18 cellular contexts compared by ENCODE assay signal in genomic region chr3:195717416-195717815, GRCh38. TPM values are rescaled to one million over a fixed set of nuclear protein-coding genes. Genes with fewer than 3 reads are reported as not detected.
DNase-seq lines count a peak whose midpoint lies in the region; ATAC-seq and TF ChIP-seq lines count a peak whose summit lies in the region.
"Had no signal": no experiment of that assay in that cellular context is flagged by ENCODE, and none has a peak within 500 bp of the region (broad histone marks: within the 10 kb centered on the region; RNA-seq: fewer than 3 reads in every experiment).

No MANE protein-coding gene starts in this region.

- H3K36me3 Mint-ChIP-seq in activated T-helper 17 cell treated with anti-CD3 and anti-CD28 coated beads, Interleukin-2, amount 50 U/mL, for 72 hours (ENCODE audit: low read depth), result peaks cover 21% of the 10 kb centered on the region
- peaks cover 15% of the 10 kb centered on the region for H3K36me3 Mint-ChIP-seq in progenitor cell of endocrine pancreas (ENCODE audit: insufficient read depth)
- peaks cover 7% of the 10 kb centered on the region for H3K36me3 Mint-ChIP-seq in activated T-cell treated with anti-CD3 and anti-CD28 coated beads, Interleukin-2, amount 50 U/mL, for 24 hours (ENCODE audit: low read depth)

- H3K9me2 ChIP-seq in hepatocyte (replicated peaks; ENCODE audit: insufficient read depth), result no peaks in the 10 kb centered on the region

- peak overlapping the region; percentile 16 for H3K27ac Mint-ChIP-seq in activated T-helper 17 cell treated with anti-CD3 and anti-CD28 coated beads, Interleukin-2, amount 50 U/mL, for 72 hours
- H3K27ac Mint-ChIP-seq in progenitor cell of endocrine pancreas, result peak overlapping the region; percentile 1
- H3K27ac Mint-ChIP-seq in activated T-cell treated with anti-CD3 and anti-CD28 coated beads, Interleukin-2, amount 50 U/mL, for 24 hours, result no peak overlapping the region
- H3K27ac Mint-ChIP-seq: CD4-positive, alpha-beta memory T cell; HFFc6 had no signal

- H3K4me1 ChIP-seq in BLaER1 (peaks cover 5% of the 10 kb centered on the region; the same call in 1 of the 2 replicates), hepatocyte (ENCODE audit: insufficient read depth) (peaks cover 15% of the 10 kb centered on the region)

- H3K36me3 ChIP-seq in BLaER1 (peaks cover 29% of the 10 kb centered on the region), hepatocyte (replicated peaks; ENCODE audit: insufficient read depth, low read depth) (no peaks in the 10 kb centered on the region)

- DNase-seq in hepatocyte (ENCODE audit: low spot score) (no peak), progenitor cell of endocrine pancreas (ENCODE audit: low spot score, unreplicated experiment) (no peak), DMS 273 treated with DMSO at 0.1 percent for 48 hours (lab: John Stamatoyannopoulos, UW) (no peak)
- DNase-seq in activated T-cell treated with anti-CD3 and anti-CD28 coated beads, Interleukin-2, amount 50 U/mL, for 24 hours, result no peak
- DNase-seq: 8988T; CD4-positive, alpha-beta memory T cell; DMS79; HFFc6; NCI-H1417 treated with DMSO at 0.1 percent for 48 hours; NCI-H187 treated with DMSO at 0.1 percent for 48 hours; NCI-H2227 treated with DMSO at 0.1 percent for 48 hours; NCI-H524; NCI-H82; SHP77 treated with DMSO at 0.1 percent for 48 hours had no signal

- ATAC-seq in activated T-helper 17 cell treated with anti-CD3 and anti-CD28 coated beads, Interleukin-2, amount 50 U/mL, for 72 hours (replicated peaks), result no peak
- ATAC-seq in GM18867 (IDR thresholded peaks at IDR 0.05; ENCODE audit: unreplicated experiment) (no peak), GM18511 (IDR thresholded peaks at IDR 0.05; ENCODE audit: unreplicated experiment) (no peak)

- no peak overlapping the region for H2AFZ ChIP-seq in hepatocyte

- H3K4me3 ChIP-seq in BLaER1 (no peak overlapping the region), hepatocyte (no peak overlapping the region)

- H3K27me3 ChIP-seq in BLaER1, result no peaks in the 10 kb centered on the region
- no peaks in the 10 kb centered on the region for H3K27me3 ChIP-seq in hepatocyte

- H4K20me1 ChIP-seq in BLaER1, result no peaks in the 10 kb centered on the region
- H4K20me1 ChIP-seq in hepatocyte (ENCODE audit: insufficient read depth, poor library complexity, severe bottlenecking), result no peaks in the 10 kb centered on the region

- H3K27ac ChIP-seq in BLaER1 (0 out of 2 replicates have a peak overlapping the region, but pooled peaks have one; percentile 7), hepatocyte (peak overlapping the region; percentile 5)

- no peaks in the 10 kb centered on the region for H3K79me2 ChIP-seq in hepatocyte

- H3K9me3 Mint-ChIP-seq in activated T-helper 17 cell treated with anti-CD3 and anti-CD28 coated beads, Interleukin-2, amount 50 U/mL, for 72 hours, result peaks cover 5% of the 10 kb centered on the region
- H3K9me3 Mint-ChIP-seq in progenitor cell of endocrine pancreas (ENCODE audit: low read depth), result peaks cover 3% of the 10 kb centered on the region
- no peaks in the 10 kb centered on the region for H3K9me3 Mint-ChIP-seq in activated T-cell treated with anti-CD3 and anti-CD28 coated beads, Interleukin-2, amount 50 U/mL, for 24 hours
- H3K9me3 Mint-ChIP-seq: CD4-positive, alpha-beta memory T cell; HFFc6 had no signal

- H3K9me3 ChIP-seq in BLaER1, result peaks cover 34% of the 10 kb centered on the region
- H3K9me3 ChIP-seq in hepatocyte (ENCODE audit: low read depth), result no peaks in the 10 kb centered on the region

- TF ChIP-seq CTCF in hepatocyte (IDR thresholded peaks at IDR 0.05; ENCODE audit: poor library complexity), result no peak
- no peak for TF ChIP-seq CTCF in progenitor cell of endocrine pancreas (IDR thresholded peaks at IDR 0.05; ENCODE audit: unreplicated experiment)

- H3K4me3 Mint-ChIP-seq in activated T-helper 17 cell treated with anti-CD3 and anti-CD28 coated beads, Interleukin-2, amount 50 U/mL, for 72 hours, result no peak overlapping the region
- H3K4me3 Mint-ChIP-seq in progenitor cell of endocrine pancreas (ENCODE audit: low read depth), result no peak overlapping the region
- no peak overlapping the region for H3K4me3 Mint-ChIP-seq in activated T-cell treated with anti-CD3 and anti-CD28 coated beads, Interleukin-2, amount 50 U/mL, for 24 hours
- H3K4me3 Mint-ChIP-seq: CD4-positive, alpha-beta memory T cell; HFFc6 had no signal

- H3K27me3 Mint-ChIP-seq in activated T-helper 17 cell treated with anti-CD3 and anti-CD28 coated beads, Interleukin-2, amount 50 U/mL, for 72 hours, result no peaks in the 10 kb centered on the region
- H3K27me3 Mint-ChIP-seq in progenitor cell of endocrine pancreas, result peaks cover 13% of the 10 kb centered on the region
- H3K27me3 Mint-ChIP-seq in activated T-cell treated with anti-CD3 and anti-CD28 coated beads, Interleukin-2, amount 50 U/mL, for 24 hours, result no peaks in the 10 kb centered on the region
- H3K27me3 Mint-ChIP-seq: CD4-positive, alpha-beta memory T cell had no signal

- peaks cover 7% of the 10 kb centered on the region for H3K4me1 Mint-ChIP-seq in activated T-helper 17 cell treated with anti-CD3 and anti-CD28 coated beads, Interleukin-2, amount 50 U/mL, for 72 hours
- peaks cover 30% of the 10 kb centered on the region for H3K4me1 Mint-ChIP-seq in progenitor cell of endocrine pancreas (ENCODE audit: low read depth)
- peaks cover 9% of the 10 kb centered on the region for H3K4me1 Mint-ChIP-seq in activated T-cell treated with anti-CD3 and anti-CD28 coated beads, Interleukin-2, amount 50 U/mL, for 24 hours (ENCODE audit: low read depth)
- H3K4me1 Mint-ChIP-seq: CD4-positive, alpha-beta memory T cell had no signal

- no peak overlapping the region for H3K9ac ChIP-seq in BLaER1

- 61% methylated on average over 9 of the region's 9 CpGs for WGBS in hepatocyte (ENCODE audit: low lambda C conversion rate, missing lambda C conversion rate)

- H3K4me2 ChIP-seq in BLaER1 (no peak overlapping the region), hepatocyte (no peak overlapping the region)

RNA-seq across cellular contexts. Expression of gene MUC20, which starts 3.4 kb away (rescaled TPM):
- 10 to 100 TPM in 1 of 2 donors, 1 to 10 TPM in 1; 3.8 to 14.4 TPM for total RNA-seq in activated T-helper 17 cell treated with anti-CD3 and anti-CD28 coated beads, Interleukin-2, amount 50 U/mL, for 72 hours
- 3.5 and 4.5 TPM in 2 replicates for total RNA-seq in hepatocyte
- polyA plus RNA-seq in hepatocyte, result 8.2 and 15.3 TPM in 2 replicates
- 4.5 and 5.0 TPM in 2 replicates for total RNA-seq in progenitor cell of endocrine pancreas
